Comparison of ENCODE assay signal across 3 cellular contexts in the genomic region with DNA sequence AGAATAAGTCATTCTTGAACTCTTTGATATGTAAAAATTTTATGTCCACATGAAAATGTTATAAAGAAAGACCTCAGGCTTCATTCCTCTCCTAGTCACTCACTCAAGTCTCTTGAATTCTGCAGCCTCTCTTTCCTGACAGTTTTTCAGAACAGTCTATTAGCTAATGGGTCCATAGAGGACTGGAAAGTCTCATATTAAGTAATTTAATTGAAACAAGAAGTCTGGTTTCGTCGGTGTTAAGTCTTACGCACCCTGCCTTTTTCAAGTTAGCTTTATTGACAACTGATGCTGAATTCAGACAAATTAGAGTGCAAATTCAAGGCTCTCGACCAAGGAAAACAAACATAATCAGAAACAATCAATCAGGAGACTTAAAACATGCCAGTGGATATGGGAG.
"Had no signal": no experiment of that assay in that cellular context is flagged by ENCODE, and none has a peak within 500 bp of the region (broad histone marks: within the 10 kb centered on the region; RNA-seq: fewer than 3 reads in every experiment).

No MANE protein-coding gene starts in this region.

- H3K4me3 ChIP-seq: GM12878 had no signal

- ATAC-seq: GM12878 had no signal

- DNase-seq: GDM1, GF-D8 had no signal
